16 cellular contexts compared by ENCODE assay signal in genomic region chr12:79686171-79686570, GRCh38. TPM values are rescaled to one million over a fixed set of nuclear protein-coding genes. Genes with fewer than 3 reads are reported as not detected.
DNase-seq lines count a peak whose midpoint lies in the region; ATAC-seq and TF ChIP-seq lines count a peak whose summit lies in the region.
"Had no signal": no experiment of that assay in that cellular context is flagged by ENCODE, and none has a peak within 500 bp of the region (broad histone marks: within the 10 kb centered on the region; RNA-seq: fewer than 3 reads in every experiment).

No MANE protein-coding gene starts in this region.

- no peaks in the 10 kb centered on the region for H3K27me3 ChIP-seq in Karpas-422 (ENCODE audit: low read length)
- H3K27me3 ChIP-seq in colonic mucosa: no peaks in the 10 kb centered on the region
- H3K27me3 ChIP-seq in mesendoderm (ENCODE audit: insufficient read depth, low read length, poor library complexity): no peaks in the 10 kb centered on the region
- peaks cover 0 to 16% (median 0%) of the 10 kb centered on the region in 3 donors for H3K27me3 ChIP-seq in stomach
- H3K27me3 ChIP-seq: Peyer's patch had no signal

- H3K27ac Mint-ChIP-seq in progenitor cell of endocrine pancreas: no peak overlapping the region
- H3K27ac Mint-ChIP-seq: activated CD4-positive, alpha-beta memory T cell treated with anti-CD3 and anti-CD28 coated beads for 36 hours had no signal

- ATAC-seq in HG03025 (IDR thresholded peaks at IDR 0.05; ENCODE audit: low FRiP score, unreplicated experiment): no peak
- ATAC-seq: left cardiac atrium had no signal

- H2BK120ac ChIP-seq in mesendoderm (ENCODE audit: low read depth, low read length): no peak overlapping the region

- no peaks in the 10 kb centered on the region for H3K9me2 ChIP-seq in Karpas-422 (replicated peaks; ENCODE audit: insufficient read depth, low read length)

- H3K4me2 ChIP-seq in Karpas-422 (ENCODE audit: low read depth, low read length, poor library complexity, severe bottlenecking) (peak overlapping the region; percentile 94), mesendoderm (ENCODE audit: low read length) (peak overlapping the region; percentile 17)

- no peak for DNase-seq in AG10803 (ENCODE audit: low read depth)
- DNase-seq in Karpas-422: no peak
- DNase-seq in colonic mucosa: no peak
- DNase-seq in mesendoderm: no peak
- DNase-seq in progenitor cell of endocrine pancreas (ENCODE audit: low spot score, unreplicated experiment): no peak
- DNase-seq in stomach: no peak
- DNase-seq in NCI-H2107 treated with DMSO at 0.1 percent for 48 hours (lab: John Stamatoyannopoulos, UW; ENCODE audit: unreplicated experiment): no peak
- DNase-seq: activated CD4-positive, alpha-beta memory T cell treated with anti-CD3 and anti-CD28 coated beads for 36 hours; BE2C; left cardiac atrium; MM.1S; NCI-H2171 treated with DMSO at 0.1 percent for 48 hours; Peyer's patch; T-helper 2 cell had no signal

- H2AK5ac ChIP-seq in mesendoderm (ENCODE audit: low read length): no peak overlapping the region

- H3K18ac ChIP-seq in mesendoderm (ENCODE audit: low read length): no peak overlapping the region

- no peak overlapping the region for H2AFZ ChIP-seq in Karpas-422 (ENCODE audit: low read length)

- peaks cover 31% of the 10 kb centered on the region; the same call in 1 of the 2 replicates for H4K20me1 ChIP-seq in Karpas-422 (ENCODE audit: insufficient read depth, low read depth, low read length)

- H3K23ac ChIP-seq in mesendoderm (ENCODE audit: low read length): no peak overlapping the region

- H3K36me3 ChIP-seq in Karpas-422 (ENCODE audit: insufficient read depth, low read length) (0 out of 2 replicates have a peak, but pooled peaks cover 5% of the 10 kb centered on the region), colonic mucosa (no peaks in the 10 kb centered on the region), mesendoderm (ENCODE audit: control insufficient read depth, insufficient read depth, low read length) (no peaks in the 10 kb centered on the region), stomach (no peaks in the 10 kb centered on the region)
- H3K36me3 ChIP-seq: BE2C, neutrophil, Peyer's patch had no signal

- H3K56ac ChIP-seq in mesendoderm (ENCODE audit: low read length): no peak overlapping the region

- H3K9me3 ChIP-seq in Karpas-422 (ENCODE audit: low read length): no peaks in the 10 kb centered on the region
- no peaks in the 10 kb centered on the region for H3K9me3 ChIP-seq in colonic mucosa
- no peaks in the 10 kb centered on the region for H3K9me3 ChIP-seq in stomach
- H3K9me3 ChIP-seq: BE2C, neutrophil, Peyer's patch had no signal

- no peak for TF ChIP-seq EP300 in stomach (IDR thresholded peaks at IDR 0.05)

- peaks cover 26% of the 10 kb centered on the region for H3K27me3 Mint-ChIP-seq in progenitor cell of endocrine pancreas

- TF ChIP-seq CTCF in AG10803 (conservative IDR thresholded peaks at IDR 0.05; ENCODE audit: low read length): no peak
- no peak for TF ChIP-seq CTCF in colonic mucosa (IDR thresholded peaks at IDR 0.05)
- TF ChIP-seq CTCF in progenitor cell of endocrine pancreas (IDR thresholded peaks at IDR 0.05; ENCODE audit: unreplicated experiment): no peak
- TF ChIP-seq CTCF in stomach (IDR thresholded peaks at IDR 0.05): no peak

- no peaks in the 10 kb centered on the region for H3K36me3 Mint-ChIP-seq in progenitor cell of endocrine pancreas (ENCODE audit: insufficient read depth)
- H3K36me3 Mint-ChIP-seq: activated CD4-positive, alpha-beta memory T cell treated with anti-CD3 and anti-CD28 coated beads for 36 hours had no signal

- H2BK5ac ChIP-seq in mesendoderm (ENCODE audit: low read length): no peak overlapping the region

- WGBS in mesendoderm (ENCODE audit: extremely low coverage, insufficient coverage, low lambda C conversion rate): no CpG with 5 or more reads among the region's 2 CpGs
- WGBS in stomach, 5 donors: 28 to 64% (median 35%) methylated on average over 2 of the region's 2 CpGs

- H3K4me1 Mint-ChIP-seq in progenitor cell of endocrine pancreas (ENCODE audit: low read depth): peaks cover 39% of the 10 kb centered on the region

- H3K27ac ChIP-seq in Karpas-422 (ENCODE audit: low read length): peak overlapping the region; percentile 68
- peak overlapping the region; percentile 41 for H3K27ac ChIP-seq in colonic mucosa
- no peak overlapping the region for H3K27ac ChIP-seq in mesendoderm (ENCODE audit: low read depth, low read length)
- H3K27ac ChIP-seq in stomach: peak overlapping the region in 1 of 5 donors; percentile 13
- H3K27ac ChIP-seq: neutrophil had no signal

- H3K4me1 ChIP-seq in Karpas-422 (ENCODE audit: low read length) (peaks cover 65% of the 10 kb centered on the region), colonic mucosa (no peaks in the 10 kb centered on the region), mesendoderm (ENCODE audit: control insufficient read depth, low read depth, low read length) (peaks cover 3% of the 10 kb centered on the region), stomach (peaks cover 21 to 75% (median 42%) of the 10 kb centered on the region in 4 donors)
- H3K4me1 ChIP-seq: BE2C had no signal

- no peak for TF ChIP-seq POLR2A in stomach (IDR thresholded peaks at IDR 0.05)

- peak overlapping the region; percentile 7 for H3K4me3 ChIP-seq in AG10803 (ENCODE audit: low read length)
- peak overlapping the region; percentile 85 for H3K4me3 ChIP-seq in Karpas-422 (ENCODE audit: low read length)
- no peak overlapping the region for H3K4me3 ChIP-seq in colonic mucosa
- no peak overlapping the region for H3K4me3 ChIP-seq in mesendoderm (ENCODE audit: low read length)
- H3K4me3 ChIP-seq in stomach: peak overlapping the region in 2 of 4 donors; percentile 83 to 95

- peak overlapping the region; percentile 86 for H3K9ac ChIP-seq in Karpas-422 (ENCODE audit: low read length)
- H3K9ac ChIP-seq in colonic mucosa (ENCODE audit: low read depth in 2 of 2, low read length in 2 of 2): peak overlapping the region in 1 of 2 donors; percentile 70
- peak overlapping the region; percentile 27 for H3K9ac ChIP-seq in mesendoderm (ENCODE audit: low read length)

- no peak overlapping the region for H2BK15ac ChIP-seq in mesendoderm (replicated peaks; ENCODE audit: low read depth)

- no peak overlapping the region for H4K8ac ChIP-seq in mesendoderm (ENCODE audit: low read depth, low read length)

- intact Hi-C loops in colonic mucosa (cut with DNase I): no loop called here
- intact Hi-C loops in stomach (cut with DNase I; ENCODE audit: low total_unique reads): no loop called here

- no peak overlapping the region for H3K4ac ChIP-seq in mesendoderm (ENCODE audit: low read depth, low read length)

- H3K4me3 Mint-ChIP-seq in progenitor cell of endocrine pancreas (ENCODE audit: low read depth): no peak overlapping the region
- H3K4me3 Mint-ChIP-seq: activated CD4-positive, alpha-beta memory T cell treated with anti-CD3 and anti-CD28 coated beads for 36 hours had no signal

- H4K5ac ChIP-seq in mesendoderm (ENCODE audit: low read length): no peak overlapping the region

- no peaks in the 10 kb centered on the region for H3K79me1 ChIP-seq in mesendoderm (ENCODE audit: low read length)

- peaks cover 91% of the 10 kb centered on the region for H3K79me2 ChIP-seq in Karpas-422 (ENCODE audit: low read length)
- H3K79me2 ChIP-seq in mesendoderm (ENCODE audit: control insufficient read depth, insufficient read depth, low read length): peaks cover 63% of the 10 kb centered on the region

- H3K9me3 Mint-ChIP-seq in progenitor cell of endocrine pancreas (ENCODE audit: low read depth): no peaks in the 10 kb centered on the region
- H3K9me3 Mint-ChIP-seq: activated CD4-positive, alpha-beta memory T cell treated with anti-CD3 and anti-CD28 coated beads for 36 hours had no signal

RNA-seq across cellular contexts. Expression of gene PAWR, which starts 4.6 kb away (rescaled TPM):
- total RNA-seq in Karpas-422 (2014; rRNA removed; shearing (Covaris generic); ENCODE audit: low replicate concordance): 83.2 and 184 TPM in 2 replicates
- total RNA-seq in colonic mucosa: 100 to 1,000 TPM; 135 to 211 TPM
- polyA plus RNA-seq in mesendoderm (2013, experiment 1 of 2): 51.1 TPM
- polyA plus RNA-seq in mesendoderm (2013, experiment 2 of 2): 50.7 TPM
- 85.7 and 92.3 TPM in 2 replicates for total RNA-seq in progenitor cell of endocrine pancreas
- total RNA-seq in stomach: 100 to 1,000 TPM in 3 of 5 donors, 10 to 100 TPM in 2; 75.6 to 662 (median 391) TPM
- 10 to 100 TPM; 10.1 to 23.3 (median 19.9) TPM for polyA plus RNA-seq in stomach

Comparison
In these comparisons a context has a peak if more than half of its experiments do, and no peak if none do; other contexts are left out.
1. H3K4me3 ChIP-seq: peak in AG10803 (single experiment) and Karpas-422 (single experiment); none in colonic mucosa (single experiment) and mesendoderm (single experiment).